In genomic region chr17:45052052-45052772, GRCh38 we compare ENCODE assay signal across 1 cellular context.
TF ChIP-seq lines count a peak whose summit lies in the region.

No MANE protein-coding gene starts in this region.

TF ChIP-seq in GM23338, 12 proteins besides CTCF, POLR2A, EP300 and RAD21 (continued from another document):
- TF ChIP-seq, protein P1, sequence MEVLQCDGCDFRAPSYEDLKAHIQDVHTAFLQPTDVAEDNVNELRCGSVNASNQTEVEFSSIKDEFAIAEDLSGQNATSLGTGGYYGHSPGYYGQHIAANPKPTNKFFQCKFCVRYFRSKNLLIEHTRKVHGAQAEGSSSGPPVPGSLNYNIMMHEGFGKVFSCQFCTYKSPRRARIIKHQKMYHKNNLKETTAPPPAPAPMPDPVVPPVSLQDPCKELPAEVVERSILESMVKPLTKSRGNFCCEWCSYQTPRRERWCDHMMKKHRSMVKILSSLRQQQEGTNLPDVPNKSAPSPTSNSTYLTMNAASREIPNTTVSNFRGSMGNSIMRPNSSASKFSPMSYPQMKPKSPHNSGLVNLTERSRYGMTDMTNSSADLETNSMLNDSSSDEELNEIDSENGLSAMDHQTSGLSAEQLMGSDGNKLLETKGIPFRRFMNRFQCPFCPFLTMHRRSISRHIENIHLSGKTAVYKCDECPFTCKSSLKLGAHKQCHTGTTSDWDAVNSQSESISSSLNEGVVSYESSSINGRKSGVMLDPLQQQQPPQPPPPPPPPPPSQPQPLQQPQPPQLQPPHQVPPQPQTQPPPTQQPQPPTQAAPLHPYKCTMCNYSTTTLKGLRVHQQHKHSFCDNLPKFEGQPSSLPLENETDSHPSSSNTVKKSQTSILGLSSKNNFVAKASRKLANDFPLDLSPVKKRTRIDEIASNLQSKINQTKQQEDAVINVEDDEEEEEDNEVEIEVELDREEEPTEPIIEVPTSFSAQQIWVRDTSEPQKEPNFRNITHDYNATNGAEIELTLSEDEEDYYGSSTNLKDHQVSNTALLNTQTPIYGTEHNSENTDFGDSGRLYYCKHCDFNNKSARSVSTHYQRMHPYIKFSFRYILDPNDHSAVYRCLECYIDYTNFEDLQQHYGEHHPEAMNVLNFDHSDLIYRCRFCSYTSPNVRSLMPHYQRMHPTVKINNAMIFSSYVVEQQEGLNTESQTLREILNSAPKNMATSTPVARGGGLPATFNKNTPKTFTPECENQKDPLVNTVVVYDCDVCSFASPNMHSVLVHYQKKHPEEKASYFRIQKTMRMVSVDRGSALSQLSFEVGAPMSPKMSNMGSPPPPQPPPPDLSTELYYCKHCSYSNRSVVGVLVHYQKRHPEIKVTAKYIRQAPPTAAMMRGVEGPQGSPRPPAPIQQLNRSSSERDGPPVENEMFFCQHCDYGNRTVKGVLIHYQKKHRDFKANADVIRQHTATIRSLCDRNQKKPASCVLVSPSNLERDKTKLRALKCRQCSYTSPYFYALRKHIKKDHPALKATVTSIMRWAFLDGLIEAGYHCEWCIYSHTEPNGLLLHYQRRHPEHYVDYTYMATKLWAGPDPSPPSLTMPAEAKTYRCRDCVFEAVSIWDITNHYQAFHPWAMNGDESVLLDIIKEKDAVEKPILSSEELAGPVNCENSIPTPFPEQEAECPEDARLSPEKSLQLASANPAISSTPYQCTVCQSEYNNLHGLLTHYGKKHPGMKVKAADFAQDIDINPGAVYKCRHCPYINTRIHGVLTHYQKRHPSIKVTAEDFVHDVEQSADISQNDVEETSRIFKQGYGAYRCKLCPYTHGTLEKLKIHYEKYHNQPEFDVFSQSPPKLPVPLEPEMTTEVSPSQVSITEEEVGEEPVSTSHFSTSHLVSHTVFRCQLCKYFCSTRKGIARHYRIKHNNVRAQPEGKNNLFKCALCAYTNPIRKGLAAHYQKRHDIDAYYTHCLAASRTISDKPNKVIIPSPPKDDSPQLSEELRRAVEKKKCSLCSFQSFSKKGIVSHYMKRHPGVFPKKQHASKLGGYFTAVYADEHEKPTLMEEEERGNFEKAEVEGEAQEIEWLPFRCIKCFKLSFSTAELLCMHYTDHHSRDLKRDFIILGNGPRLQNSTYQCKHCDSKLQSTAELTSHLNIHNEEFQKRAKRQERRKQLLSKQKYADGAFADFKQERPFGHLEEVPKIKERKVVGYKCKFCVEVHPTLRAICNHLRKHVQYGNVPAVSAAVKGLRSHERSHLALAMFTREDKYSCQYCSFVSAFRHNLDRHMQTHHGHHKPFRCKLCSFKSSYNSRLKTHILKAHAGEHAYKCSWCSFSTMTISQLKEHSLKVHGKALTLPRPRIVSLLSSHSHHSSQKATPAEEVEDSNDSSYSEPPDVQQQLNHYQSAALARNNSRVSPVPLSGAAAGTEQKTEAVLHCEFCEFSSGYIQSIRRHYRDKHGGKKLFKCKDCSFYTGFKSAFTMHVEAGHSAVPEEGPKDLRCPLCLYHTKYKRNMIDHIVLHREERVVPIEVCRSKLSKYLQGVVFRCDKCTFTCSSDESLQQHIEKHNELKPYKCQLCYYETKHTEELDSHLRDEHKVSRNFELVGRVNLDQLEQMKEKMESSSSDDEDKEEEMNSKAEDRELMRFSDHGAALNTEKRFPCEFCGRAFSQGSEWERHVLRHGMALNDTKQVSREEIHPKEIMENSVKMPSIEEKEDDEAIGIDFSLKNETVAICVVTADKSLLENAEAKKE (CRISPR knock-in tag; IDR thresholded peaks at IDR 0.05), result no peak
TF ChIP-seq in GM23338: peak in this region for 0.
